ENCODE assay signal across 12 cellular contexts in the genomic region with DNA sequence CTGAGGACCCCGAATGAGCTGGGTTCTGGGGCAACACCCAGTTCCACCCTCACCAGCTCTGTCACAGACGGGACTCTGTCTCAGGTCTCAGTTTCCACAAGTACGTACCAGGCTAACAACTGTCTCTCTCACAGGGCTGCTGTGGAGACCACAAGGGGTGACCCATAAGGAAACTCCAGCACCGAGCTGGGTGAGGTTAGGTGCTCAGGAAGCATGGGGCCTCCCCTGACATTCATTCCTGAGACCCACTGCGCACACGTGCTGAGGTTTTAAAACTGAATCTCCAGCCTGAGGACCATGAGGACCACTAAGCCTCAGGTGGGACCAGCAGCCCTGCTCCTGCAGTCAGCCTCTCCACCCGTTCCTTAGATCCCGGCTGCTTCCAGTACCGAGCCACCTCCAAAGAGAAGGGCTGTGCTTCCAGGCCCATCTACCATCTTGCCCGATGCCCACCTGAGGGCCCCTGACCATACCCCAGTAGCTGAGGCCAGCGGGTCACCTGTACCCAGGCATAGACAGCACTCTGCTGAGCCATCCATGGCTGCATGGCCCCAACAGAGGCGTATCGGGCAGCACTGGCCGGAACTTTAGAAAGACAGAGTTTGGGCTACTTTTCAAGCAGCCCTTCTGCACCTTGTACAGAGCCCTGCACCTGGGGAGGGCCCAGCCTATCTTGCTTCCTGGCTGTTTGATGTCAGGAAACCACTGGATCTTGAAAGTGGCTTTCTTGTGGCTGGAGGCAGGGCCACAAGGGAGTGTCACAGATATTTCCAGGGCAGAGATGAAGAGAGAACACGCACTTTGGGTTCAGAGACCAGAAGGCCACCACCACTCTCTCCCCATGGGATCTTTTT. TPM values are rescaled to one million over a fixed set of nuclear protein-coding genes. Genes with fewer than 3 reads are reported as not detected.
DNase-seq lines count a peak whose midpoint lies in the region; ATAC-seq lines count a peak whose summit lies in the region.
"Had no signal": no experiment of that assay in that cellular context is flagged by ENCODE, and none has a peak within 500 bp of the region (broad histone marks: within the 10 kb centered on the region; RNA-seq: fewer than 3 reads in every experiment).

No MANE protein-coding gene starts in this region.

- peak; percentile 32 for DNase-seq in activated gamma-delta T cell treated with Interleukin-2 at 50 U/mL for 16 hours
- DNase-seq in activated gamma-delta T cell (lab: John Stamatoyannopoulos, UW), result no peak
- peak; percentile 83 for DNase-seq in activated CD4-positive, alpha-beta T cell treated with anti-CD3 and anti-CD28 coated beads, Interleukin-2, amount 10 ng/mL, durations not matched to agents 7 days and 5 days
- DNase-seq in activated naive CD8-positive, alpha-beta T cell treated with anti-CD3 and anti-CD28 coated beads, Interleukin-2, amount 50 U/mL, for 24 hours, result no peak
- DNase-seq in stimulated activated naive CD8-positive, alpha-beta T cell treated with anti-CD3 and anti-CD28 coated beads, Interleukin-15, amount 100 ng/mL, for 72 hours, result peak; percentile 19 to 53
- no peak for DNase-seq in A172 (ENCODE audit: low spot score)
- no peak for DNase-seq in GF-D8 (lab: John Stamatoyannopoulos, UW)
- DNase-seq: anterior cingulate cortex, foreskin fibroblast, NCI-H1436 had no signal

- peaks cover 33% of the 10 kb centered on the region for H3K4me1 Mint-ChIP-seq in activated CD4-positive, alpha-beta T cell treated with anti-CD3 and anti-CD28 coated beads, Interleukin-2, amount 10 ng/mL, durations not matched to agents 7 days and 5 days
- peaks cover 25% of the 10 kb centered on the region for H3K4me1 Mint-ChIP-seq in activated naive CD8-positive, alpha-beta T cell treated with anti-CD3 and anti-CD28 coated beads, Interleukin-2, amount 50 U/mL, for 24 hours
- H3K4me1 Mint-ChIP-seq in stimulated activated naive CD8-positive, alpha-beta T cell treated with anti-CD3 and anti-CD28 coated beads, Interleukin-15, amount 100 ng/mL, for 72 hours, result peaks cover 50% of the 10 kb centered on the region

- no peaks in the 10 kb centered on the region for H3K9me3 Mint-ChIP-seq in activated CD4-positive, alpha-beta T cell treated with anti-CD3 and anti-CD28 coated beads, Interleukin-2, amount 10 ng/mL, durations not matched to agents 7 days and 5 days
- H3K9me3 Mint-ChIP-seq in activated naive CD8-positive, alpha-beta T cell treated with anti-CD3 and anti-CD28 coated beads, Interleukin-2, amount 50 U/mL, for 24 hours, result no peaks in the 10 kb centered on the region
- no peaks in the 10 kb centered on the region for H3K9me3 Mint-ChIP-seq in stimulated activated naive CD8-positive, alpha-beta T cell treated with anti-CD3 and anti-CD28 coated beads, Interleukin-15, amount 100 ng/mL, for 72 hours
- H3K9me3 Mint-ChIP-seq: WTC11 had no signal

- peak; percentile 75 for ATAC-seq in activated naive CD8-positive, alpha-beta T cell treated with anti-CD3 and anti-CD28 coated beads, Interleukin-2, amount 50 U/mL, for 24 hours
- ATAC-seq in stimulated activated naive CD8-positive, alpha-beta T cell treated with anti-CD3 and anti-CD28 coated beads, Interleukin-15, amount 100 ng/mL, for 72 hours, result peak; percentile 90
- ATAC-seq in HG03108 (IDR thresholded peaks at IDR 0.05; ENCODE audit: unreplicated experiment), result no peak
- ATAC-seq: WTC11 had no signal

- H3K4me3 Mint-ChIP-seq in activated CD4-positive, alpha-beta T cell treated with anti-CD3 and anti-CD28 coated beads, Interleukin-2, amount 10 ng/mL, durations not matched to agents 7 days and 5 days, result peak overlapping the region; percentile 44
- H3K4me3 Mint-ChIP-seq in activated naive CD8-positive, alpha-beta T cell treated with anti-CD3 and anti-CD28 coated beads, Interleukin-2, amount 50 U/mL, for 24 hours, result no peak overlapping the region
- peak overlapping the region in 1 of 2 donors; percentile 38 for H3K4me3 Mint-ChIP-seq in stimulated activated naive CD8-positive, alpha-beta T cell treated with anti-CD3 and anti-CD28 coated beads, Interleukin-15, amount 100 ng/mL, for 72 hours
- H3K4me3 Mint-ChIP-seq: WTC11 had no signal

- CTCF ChIA-PET in activated CD4-positive, alpha-beta T cell treated with anti-CD3 and anti-CD28 coated beads, Interleukin-2, amount 10 ng/mL, durations not matched to agents 7 days and 5 days (lab: Charles Lee), result no interaction called here

- POLR2A ChIA-PET in activated CD4-positive, alpha-beta T cell treated with anti-CD3 and anti-CD28 coated beads, Interleukin-2, amount 10 ng/mL, durations not matched to agents 7 days and 5 days (lab: Charles Lee), result no interaction called here

- H3K27me3 Mint-ChIP-seq in activated CD4-positive, alpha-beta T cell treated with anti-CD3 and anti-CD28 coated beads, Interleukin-2, amount 10 ng/mL, durations not matched to agents 7 days and 5 days, result peaks cover 77% of the 10 kb centered on the region
- H3K27me3 Mint-ChIP-seq in activated naive CD8-positive, alpha-beta T cell treated with anti-CD3 and anti-CD28 coated beads, Interleukin-2, amount 50 U/mL, for 24 hours, result peaks cover 67% of the 10 kb centered on the region
- peaks cover 92% of the 10 kb centered on the region for H3K27me3 Mint-ChIP-seq in stimulated activated naive CD8-positive, alpha-beta T cell treated with anti-CD3 and anti-CD28 coated beads, Interleukin-15, amount 100 ng/mL, for 72 hours

- H3K27ac Mint-ChIP-seq in activated CD4-positive, alpha-beta T cell treated with anti-CD3 and anti-CD28 coated beads, Interleukin-2, amount 10 ng/mL, durations not matched to agents 7 days and 5 days, result peak overlapping the region; percentile 58
- no peak overlapping the region for H3K27ac Mint-ChIP-seq in activated naive CD8-positive, alpha-beta T cell treated with anti-CD3 and anti-CD28 coated beads, Interleukin-2, amount 50 U/mL, for 24 hours
- no peak overlapping the region for H3K27ac Mint-ChIP-seq in stimulated activated naive CD8-positive, alpha-beta T cell treated with anti-CD3 and anti-CD28 coated beads, Interleukin-15, amount 100 ng/mL, for 72 hours
- H3K27ac Mint-ChIP-seq: WTC11 had no signal

- H3K36me3 Mint-ChIP-seq in activated CD4-positive, alpha-beta T cell treated with anti-CD3 and anti-CD28 coated beads, Interleukin-2, amount 10 ng/mL, durations not matched to agents 7 days and 5 days (ENCODE audit: low read depth), result no peaks in the 10 kb centered on the region
- H3K36me3 Mint-ChIP-seq in activated naive CD8-positive, alpha-beta T cell treated with anti-CD3 and anti-CD28 coated beads, Interleukin-2, amount 50 U/mL, for 24 hours (ENCODE audit: low read depth), result no peaks in the 10 kb centered on the region
- H3K36me3 Mint-ChIP-seq: WTC11 had no signal

RNA-seq across cellular contexts. Expression of gene HSPA12A, which starts 18.7 kb away (rescaled TPM):
- under 1 TPM in 1 of 2 experiments, not detected in 1; 0.08 TPM for total RNA-seq in activated CD4-positive, alpha-beta T cell treated with anti-CD3 and anti-CD28 coated beads, Interleukin-2, amount 10 ng/mL, durations not matched to agents 7 days and 5 days
- total RNA-seq in A172 (2014; rRNA removed; shearing (Covaris generic)), result 9.7 and 12.1 TPM in 2 replicates

Comparison
In these comparisons a context has a peak if more than half of its experiments do, and no peak if none do; other contexts are left out.
1. DNase-seq: peak in activated gamma-delta T cell treated with Interleukin-2 at 50 U/mL for 16 hours (single experiment), activated CD4-positive, alpha-beta T cell treated with anti-CD3 and anti-CD28 coated beads, Interleukin-2, amount 10 ng/mL, durations not matched to agents 7 days and 5 days (single experiment) and stimulated activated naive CD8-positive, alpha-beta T cell treated with anti-CD3 and anti-CD28 coated beads, Interleukin-15, amount 100 ng/mL, for 72 hours (2 of 2); none in activated gamma-delta T cell (single experiment), activated naive CD8-positive, alpha-beta T cell treated with anti-CD3 and anti-CD28 coated beads, Interleukin-2, amount 50 U/mL, for 24 hours (single experiment), A172 (single experiment) and GF-D8 (single experiment).